Comparison of ENCODE assay signal across 29 cellular contexts in the genomic region with DNA sequence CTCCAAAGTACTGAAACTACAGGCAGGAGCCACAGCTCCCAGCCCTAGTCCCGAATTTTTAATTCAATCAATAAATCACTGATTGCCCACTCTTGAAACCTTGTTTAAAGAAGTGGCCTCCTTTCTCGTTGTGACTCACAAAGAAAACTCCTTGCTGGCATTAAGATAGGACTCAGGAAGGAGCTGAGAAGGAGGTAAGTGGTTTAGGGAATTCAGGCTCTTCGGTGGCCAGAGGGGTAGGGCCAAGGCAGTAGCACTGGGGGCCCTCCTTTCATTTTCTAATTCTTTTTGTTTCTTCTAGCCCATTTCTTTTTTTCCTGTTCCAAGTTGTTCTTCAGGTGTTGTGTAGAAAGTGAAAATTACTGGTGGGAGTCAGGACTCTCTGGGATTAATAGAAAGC.
"Had no signal": no experiment of that assay in that cellular context is flagged by ENCODE, and none has a peak within 500 bp of the region (broad histone marks: within the 10 kb centered on the region; RNA-seq: fewer than 3 reads in every experiment).

No MANE protein-coding gene starts in this region.

- H3K27ac Mint-ChIP-seq: natural killer cell; nephron progenitor cell; neural progenitor cell; progenitor cell of endocrine pancreas; stimulated activated memory B cell treated with anti-CD40 and anti-IgM and Interleukin-4, amounts not matched to agents 10 μg/mL and 1 μg/mL and 100 μg/mL, for 72 hours had no signal

- H3K27ac ChIP-seq: lower lobe of right lung, neural progenitor cell, neutrophil, right atrium auricular region, right lobe of liver, tibial nerve, upper lobe of left lung, vagina had no signal

- H3K4me2 ChIP-seq: neural progenitor cell, smooth muscle cell had no signal

- DNase-seq: hippocampal formation; kidney glomerular epithelial cell; left cardiac atrium; lower lobe of right lung; mammary epithelial cell; mesenchymal stem cell; naive B cell; natural killer cell; nephron progenitor cell; occipital lobe; right lobe of liver; stimulated activated CD4-positive, alpha-beta T cell treated with anti-CD3 and anti-CD28 coated beads, Interleukin-1b, Interleukin-23, amount 100 ng/mL, for 48 hours; stimulated activated CD4-positive, alpha-beta T cell treated with anti-CD3 and anti-CD28 coated beads, Interleukin-2, amount 100 ng/mL, for 48 hours; stimulated activated CD4-positive, alpha-beta T cell treated with anti-CD3 and anti-CD28 coated beads, Interleukin-4, amount 100 ng/mL, for 4 hours; stimulated activated CD8-positive, alpha-beta memory T cell treated with anti-CD3 and anti-CD28 coated beads, Interleukin-4, amount 100 ng/mL, for 48 hours; stimulated activated naive CD4-positive, alpha-beta T cell treated with Interleukin-2 at 50 U/mL for 16 hours; stimulated activated naive CD8-positive, alpha-beta T cell treated with anti-CD3 and anti-CD28 coated beads, Interleukin-15, amount 100 ng/mL, for 72 hours; substantia nigra; upper lobe of left lung had no signal

- H3K27me3 Mint-ChIP-seq: progenitor cell of endocrine pancreas; stimulated activated naive CD8-positive, alpha-beta T cell treated with anti-CD3 and anti-CD28 coated beads, Interleukin-15, amount 100 ng/mL, for 72 hours had no signal

- H3K36me3 ChIP-seq: lower lobe of right lung, neural progenitor cell, neutrophil, right atrium auricular region, right lobe of liver, tibial nerve, upper lobe of left lung, vagina had no signal

- H3K9me3 ChIP-seq: lower lobe of right lung, neutrophil, right atrium auricular region, right lobe of liver, tibial nerve, upper lobe of left lung, vagina had no signal

- H3K36me3 Mint-ChIP-seq: naive B cell; natural killer cell; neural progenitor cell; stimulated activated memory B cell treated with anti-CD40 and anti-IgM and Interleukin-4, amounts not matched to agents 10 μg/mL and 1 μg/mL and 100 μg/mL, for 72 hours had no signal

- ATAC-seq: left cardiac atrium; left lobe of liver; lower lobe of right lung; natural killer cell; right lobe of liver; stimulated activated memory B cell treated with anti-CD40 and anti-IgM and Interleukin-4, amounts not matched to agents 10 μg/mL and 1 μg/mL and 100 μg/mL, for 72 hours; stimulated activated naive CD8-positive, alpha-beta T cell treated with anti-CD3 and anti-CD28 coated beads, Interleukin-15, amount 100 ng/mL, for 72 hours had no signal

- FAIRE-seq: keratinocyte had no signal

- H3K27me3 ChIP-seq: neural progenitor cell, neutrophil, right atrium auricular region, right lobe of liver, tibial nerve, upper lobe of left lung, vagina had no signal

- H3K4me3 Mint-ChIP-seq: natural killer cell; nephron progenitor cell; neural progenitor cell; stimulated activated memory B cell treated with anti-CD40 and anti-IgM and Interleukin-4, amounts not matched to agents 10 μg/mL and 1 μg/mL and 100 μg/mL, for 72 hours; stimulated activated naive CD8-positive, alpha-beta T cell treated with anti-CD3 and anti-CD28 coated beads, Interleukin-15, amount 100 ng/mL, for 72 hours had no signal

- H2AFZ ChIP-seq: neural progenitor cell had no signal

- H3K9me3 Mint-ChIP-seq: natural killer cell; neural progenitor cell; stimulated activated memory B cell treated with anti-CD40 and anti-IgM and Interleukin-4, amounts not matched to agents 10 μg/mL and 1 μg/mL and 100 μg/mL, for 72 hours; stimulated activated naive CD8-positive, alpha-beta T cell treated with anti-CD3 and anti-CD28 coated beads, Interleukin-15, amount 100 ng/mL, for 72 hours had no signal

- H3K4me3 ChIP-seq: lower lobe of right lung, neural progenitor cell, right atrium auricular region, right lobe of liver, smooth muscle cell, tibial nerve, upper lobe of left lung, vagina had no signal

- H3K9ac ChIP-seq: neural progenitor cell had no signal

- H3K4me1 Mint-ChIP-seq: naive B cell; natural killer cell; nephron progenitor cell; neural progenitor cell; stimulated activated memory B cell treated with anti-CD40 and anti-IgM and Interleukin-4, amounts not matched to agents 10 μg/mL and 1 μg/mL and 100 μg/mL, for 72 hours; stimulated activated naive CD8-positive, alpha-beta T cell treated with anti-CD3 and anti-CD28 coated beads, Interleukin-15, amount 100 ng/mL, for 72 hours had no signal

- H3K4me1 ChIP-seq: lower lobe of right lung, neural progenitor cell, right atrium auricular region, right lobe of liver, tibial nerve, vagina had no signal
